In the genomic region with DNA sequence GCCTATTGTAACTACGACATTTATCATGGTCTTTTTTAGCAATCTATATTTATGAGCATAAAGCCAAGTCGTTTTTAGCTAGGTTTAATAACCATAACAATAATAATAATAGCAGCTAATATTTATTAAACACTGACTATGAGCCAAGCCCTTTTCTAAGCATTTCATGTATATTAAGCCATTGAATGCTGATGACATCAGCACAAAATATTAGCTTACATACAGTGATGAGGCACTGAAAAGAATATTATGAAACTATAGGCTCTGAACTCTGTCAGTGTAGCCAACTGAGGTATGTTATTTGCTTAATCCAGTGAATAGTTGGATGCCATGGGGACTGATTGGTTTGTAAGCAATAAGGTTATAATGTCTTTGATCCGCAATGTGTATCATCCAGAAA, we compare ENCODE assay signal across 6 cellular contexts.
"Had no signal": no experiment of that assay in that cellular context is flagged by ENCODE, and none has a peak within 500 bp of the region (broad histone marks: within the 10 kb centered on the region; RNA-seq: fewer than 3 reads in every experiment).

No MANE protein-coding gene starts in this region.

- H3K4me3 ChIP-seq: K562 had no signal

- H3K9ac ChIP-seq: KMS-11 had no signal

- ATAC-seq: K562 had no signal

- H3K4me2 ChIP-seq: KMS-11 had no signal

- H3K27ac ChIP-seq: HL-60, KMS-11 had no signal

- FAIRE-seq: HTR-8/SVneo, K562 had no signal

- DNase-seq: KBM-7, KG1 had no signal
